Comparison of ENCODE assay signal across 2 cellular contexts in the genomic region with DNA sequence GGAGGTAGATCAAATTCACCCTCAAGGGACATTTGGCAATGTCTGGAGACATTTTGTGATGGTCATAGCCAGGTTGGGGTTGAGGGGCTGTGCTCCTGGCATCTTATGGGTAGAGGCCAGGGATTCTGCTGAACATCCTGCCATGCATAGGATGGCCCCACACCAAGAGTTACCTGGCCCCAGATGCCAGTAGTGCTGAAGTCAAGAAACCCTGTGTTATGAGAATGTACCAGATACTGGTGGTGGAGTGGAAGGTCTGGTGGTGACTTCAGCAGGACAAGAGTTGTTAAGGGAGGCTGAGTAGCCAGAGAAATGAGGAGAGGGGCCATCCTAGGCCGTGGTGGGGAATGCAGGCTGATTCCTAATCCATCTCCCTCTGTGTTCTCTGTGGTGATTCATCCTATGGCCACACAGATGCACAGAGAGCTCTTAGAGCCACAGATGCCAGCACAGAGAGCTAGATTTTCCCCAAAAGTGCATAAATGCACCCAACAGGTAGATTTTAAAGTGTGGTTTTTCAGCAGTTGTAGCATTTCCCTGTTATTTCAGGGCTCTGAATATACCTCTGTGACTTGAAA.
TF ChIP-seq lines count a peak whose summit lies in the region.

No MANE protein-coding gene starts in this region.

TF ChIP-seq in GM23338, 12 proteins besides CTCF, POLR2A, EP300 and RAD21 (continues in another document):
- TF ChIP-seq, protein P1, sequence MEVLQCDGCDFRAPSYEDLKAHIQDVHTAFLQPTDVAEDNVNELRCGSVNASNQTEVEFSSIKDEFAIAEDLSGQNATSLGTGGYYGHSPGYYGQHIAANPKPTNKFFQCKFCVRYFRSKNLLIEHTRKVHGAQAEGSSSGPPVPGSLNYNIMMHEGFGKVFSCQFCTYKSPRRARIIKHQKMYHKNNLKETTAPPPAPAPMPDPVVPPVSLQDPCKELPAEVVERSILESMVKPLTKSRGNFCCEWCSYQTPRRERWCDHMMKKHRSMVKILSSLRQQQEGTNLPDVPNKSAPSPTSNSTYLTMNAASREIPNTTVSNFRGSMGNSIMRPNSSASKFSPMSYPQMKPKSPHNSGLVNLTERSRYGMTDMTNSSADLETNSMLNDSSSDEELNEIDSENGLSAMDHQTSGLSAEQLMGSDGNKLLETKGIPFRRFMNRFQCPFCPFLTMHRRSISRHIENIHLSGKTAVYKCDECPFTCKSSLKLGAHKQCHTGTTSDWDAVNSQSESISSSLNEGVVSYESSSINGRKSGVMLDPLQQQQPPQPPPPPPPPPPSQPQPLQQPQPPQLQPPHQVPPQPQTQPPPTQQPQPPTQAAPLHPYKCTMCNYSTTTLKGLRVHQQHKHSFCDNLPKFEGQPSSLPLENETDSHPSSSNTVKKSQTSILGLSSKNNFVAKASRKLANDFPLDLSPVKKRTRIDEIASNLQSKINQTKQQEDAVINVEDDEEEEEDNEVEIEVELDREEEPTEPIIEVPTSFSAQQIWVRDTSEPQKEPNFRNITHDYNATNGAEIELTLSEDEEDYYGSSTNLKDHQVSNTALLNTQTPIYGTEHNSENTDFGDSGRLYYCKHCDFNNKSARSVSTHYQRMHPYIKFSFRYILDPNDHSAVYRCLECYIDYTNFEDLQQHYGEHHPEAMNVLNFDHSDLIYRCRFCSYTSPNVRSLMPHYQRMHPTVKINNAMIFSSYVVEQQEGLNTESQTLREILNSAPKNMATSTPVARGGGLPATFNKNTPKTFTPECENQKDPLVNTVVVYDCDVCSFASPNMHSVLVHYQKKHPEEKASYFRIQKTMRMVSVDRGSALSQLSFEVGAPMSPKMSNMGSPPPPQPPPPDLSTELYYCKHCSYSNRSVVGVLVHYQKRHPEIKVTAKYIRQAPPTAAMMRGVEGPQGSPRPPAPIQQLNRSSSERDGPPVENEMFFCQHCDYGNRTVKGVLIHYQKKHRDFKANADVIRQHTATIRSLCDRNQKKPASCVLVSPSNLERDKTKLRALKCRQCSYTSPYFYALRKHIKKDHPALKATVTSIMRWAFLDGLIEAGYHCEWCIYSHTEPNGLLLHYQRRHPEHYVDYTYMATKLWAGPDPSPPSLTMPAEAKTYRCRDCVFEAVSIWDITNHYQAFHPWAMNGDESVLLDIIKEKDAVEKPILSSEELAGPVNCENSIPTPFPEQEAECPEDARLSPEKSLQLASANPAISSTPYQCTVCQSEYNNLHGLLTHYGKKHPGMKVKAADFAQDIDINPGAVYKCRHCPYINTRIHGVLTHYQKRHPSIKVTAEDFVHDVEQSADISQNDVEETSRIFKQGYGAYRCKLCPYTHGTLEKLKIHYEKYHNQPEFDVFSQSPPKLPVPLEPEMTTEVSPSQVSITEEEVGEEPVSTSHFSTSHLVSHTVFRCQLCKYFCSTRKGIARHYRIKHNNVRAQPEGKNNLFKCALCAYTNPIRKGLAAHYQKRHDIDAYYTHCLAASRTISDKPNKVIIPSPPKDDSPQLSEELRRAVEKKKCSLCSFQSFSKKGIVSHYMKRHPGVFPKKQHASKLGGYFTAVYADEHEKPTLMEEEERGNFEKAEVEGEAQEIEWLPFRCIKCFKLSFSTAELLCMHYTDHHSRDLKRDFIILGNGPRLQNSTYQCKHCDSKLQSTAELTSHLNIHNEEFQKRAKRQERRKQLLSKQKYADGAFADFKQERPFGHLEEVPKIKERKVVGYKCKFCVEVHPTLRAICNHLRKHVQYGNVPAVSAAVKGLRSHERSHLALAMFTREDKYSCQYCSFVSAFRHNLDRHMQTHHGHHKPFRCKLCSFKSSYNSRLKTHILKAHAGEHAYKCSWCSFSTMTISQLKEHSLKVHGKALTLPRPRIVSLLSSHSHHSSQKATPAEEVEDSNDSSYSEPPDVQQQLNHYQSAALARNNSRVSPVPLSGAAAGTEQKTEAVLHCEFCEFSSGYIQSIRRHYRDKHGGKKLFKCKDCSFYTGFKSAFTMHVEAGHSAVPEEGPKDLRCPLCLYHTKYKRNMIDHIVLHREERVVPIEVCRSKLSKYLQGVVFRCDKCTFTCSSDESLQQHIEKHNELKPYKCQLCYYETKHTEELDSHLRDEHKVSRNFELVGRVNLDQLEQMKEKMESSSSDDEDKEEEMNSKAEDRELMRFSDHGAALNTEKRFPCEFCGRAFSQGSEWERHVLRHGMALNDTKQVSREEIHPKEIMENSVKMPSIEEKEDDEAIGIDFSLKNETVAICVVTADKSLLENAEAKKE (CRISPR knock-in tag; IDR thresholded peaks at IDR 0.05), result no peak
- TF ChIP-seq, protein P2, sequence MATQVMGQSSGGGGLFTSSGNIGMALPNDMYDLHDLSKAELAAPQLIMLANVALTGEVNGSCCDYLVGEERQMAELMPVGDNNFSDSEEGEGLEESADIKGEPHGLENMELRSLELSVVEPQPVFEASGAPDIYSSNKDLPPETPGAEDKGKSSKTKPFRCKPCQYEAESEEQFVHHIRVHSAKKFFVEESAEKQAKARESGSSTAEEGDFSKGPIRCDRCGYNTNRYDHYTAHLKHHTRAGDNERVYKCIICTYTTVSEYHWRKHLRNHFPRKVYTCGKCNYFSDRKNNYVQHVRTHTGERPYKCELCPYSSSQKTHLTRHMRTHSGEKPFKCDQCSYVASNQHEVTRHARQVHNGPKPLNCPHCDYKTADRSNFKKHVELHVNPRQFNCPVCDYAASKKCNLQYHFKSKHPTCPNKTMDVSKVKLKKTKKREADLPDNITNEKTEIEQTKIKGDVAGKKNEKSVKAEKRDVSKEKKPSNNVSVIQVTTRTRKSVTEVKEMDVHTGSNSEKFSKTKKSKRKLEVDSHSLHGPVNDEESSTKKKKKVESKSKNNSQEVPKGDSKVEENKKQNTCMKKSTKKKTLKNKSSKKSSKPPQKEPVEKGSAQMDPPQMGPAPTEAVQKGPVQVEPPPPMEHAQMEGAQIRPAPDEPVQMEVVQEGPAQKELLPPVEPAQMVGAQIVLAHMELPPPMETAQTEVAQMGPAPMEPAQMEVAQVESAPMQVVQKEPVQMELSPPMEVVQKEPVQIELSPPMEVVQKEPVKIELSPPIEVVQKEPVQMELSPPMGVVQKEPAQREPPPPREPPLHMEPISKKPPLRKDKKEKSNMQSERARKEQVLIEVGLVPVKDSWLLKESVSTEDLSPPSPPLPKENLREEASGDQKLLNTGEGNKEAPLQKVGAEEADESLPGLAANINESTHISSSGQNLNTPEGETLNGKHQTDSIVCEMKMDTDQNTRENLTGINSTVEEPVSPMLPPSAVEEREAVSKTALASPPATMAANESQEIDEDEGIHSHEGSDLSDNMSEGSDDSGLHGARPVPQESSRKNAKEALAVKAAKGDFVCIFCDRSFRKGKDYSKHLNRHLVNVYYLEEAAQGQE (IDR thresholded peaks at IDR 0.05; ENCODE audit: unreplicated experiment), result no peak
- TF ChIP-seq POLR2AphosphoS5 (IDR thresholded peaks at IDR 0.05; ENCODE audit: low read depth), result no peak
- no peak for TF ChIP-seq EZH2 (IDR thresholded peaks at IDR 0.05; ENCODE audit: low read depth, unreplicated experiment)
- TF ChIP-seq CREB1 (CRISPR knock-in tag; IDR thresholded peaks at IDR 0.05; ENCODE audit: low read depth), result no peak
- TF ChIP-seq STAT1 (IDR thresholded peaks at IDR 0.05; ENCODE audit: unreplicated experiment), result no peak
- TF ChIP-seq ZNF114 (CRISPR knock-in tag; IDR thresholded peaks at IDR 0.05), result no peak
- TF ChIP-seq JUNB (IDR thresholded peaks at IDR 0.05; ENCODE audit: unreplicated experiment), result no peak
- TF ChIP-seq ZNF331 (CRISPR knock-in tag; IDR thresholded peaks at IDR 0.05; ENCODE audit: low read depth), result no peak

TF ChIP-seq in GM12878, 131 proteins besides CTCF, POLR2A, EP300 and RAD21:
- TF ChIP-seq YY1 (IDR thresholded peaks at IDR 0.05; ENCODE audit: low read depth, low read length) (no peak), NR2F1 (conservative IDR thresholded peaks at IDR 0.05) (no peak), NFYA (IDR thresholded peaks at IDR 0.05; ENCODE audit: borderline replicate concordance, low read depth, low read length) (no peak), PML (IDR thresholded peaks at IDR 0.05; ENCODE audit: low read length) (no peak), POLR2AphosphoS2 (IDR thresholded peaks at IDR 0.05; ENCODE audit: low read depth, low read length) (no peak), STAT1 (conservative IDR thresholded peaks at IDR 0.05) (no peak), ZZZ3 (IDR thresholded peaks at IDR 0.05; ENCODE audit: control insufficient read depth, insufficient read length, low read depth) (no peak), RAD51 (IDR thresholded peaks at IDR 0.05) (no peak), CBFB (IDR thresholded peaks at IDR 0.05; ENCODE audit: low read depth) (no peak), POU2F2 (IDR thresholded peaks at IDR 0.05; ENCODE audit: borderline replicate concordance, low read depth, low read length) (no peak), ASH2L (IDR thresholded peaks at IDR 0.05; ENCODE audit: borderline replicate concordance, low read depth) (no peak), MEF2A (IDR thresholded peaks at IDR 0.05; ENCODE audit: insufficient read depth, low read depth, low read length) (no peak), SREBF1 (IDR thresholded peaks at IDR 0.05; ENCODE audit: low read length) (no peak), RB1 (IDR thresholded peaks at IDR 0.05; ENCODE audit: borderline replicate concordance) (no peak), ETV6 (conservative IDR thresholded peaks at IDR 0.05 in 1 of 2, IDR thresholded peaks at IDR 0.05 in 1 of 2; ENCODE audit: borderline replicate concordance in 1 of 2, low read depth in 1 of 2) (no peak)
- TF ChIP-seq, protein P3, sequence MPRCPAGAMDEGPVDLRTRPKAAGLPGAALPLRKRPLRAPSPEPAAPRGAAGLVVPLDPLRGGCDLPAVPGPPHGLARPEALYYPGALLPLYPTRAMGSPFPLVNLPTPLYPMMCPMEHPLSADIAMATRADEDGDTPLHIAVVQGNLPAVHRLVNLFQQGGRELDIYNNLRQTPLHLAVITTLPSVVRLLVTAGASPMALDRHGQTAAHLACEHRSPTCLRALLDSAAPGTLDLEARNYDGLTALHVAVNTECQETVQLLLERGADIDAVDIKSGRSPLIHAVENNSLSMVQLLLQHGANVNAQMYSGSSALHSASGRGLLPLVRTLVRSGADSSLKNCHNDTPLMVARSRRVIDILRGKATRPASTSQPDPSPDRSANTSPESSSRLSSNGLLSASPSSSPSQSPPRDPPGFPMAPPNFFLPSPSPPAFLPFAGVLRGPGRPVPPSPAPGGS (IDR thresholded peaks at IDR 0.05; ENCODE audit: borderline replicate concordance, insufficient read depth, low read depth, low read length, poor library complexity, severe bottlenecking), result no peak
- TF ChIP-seq, protein P4, sequence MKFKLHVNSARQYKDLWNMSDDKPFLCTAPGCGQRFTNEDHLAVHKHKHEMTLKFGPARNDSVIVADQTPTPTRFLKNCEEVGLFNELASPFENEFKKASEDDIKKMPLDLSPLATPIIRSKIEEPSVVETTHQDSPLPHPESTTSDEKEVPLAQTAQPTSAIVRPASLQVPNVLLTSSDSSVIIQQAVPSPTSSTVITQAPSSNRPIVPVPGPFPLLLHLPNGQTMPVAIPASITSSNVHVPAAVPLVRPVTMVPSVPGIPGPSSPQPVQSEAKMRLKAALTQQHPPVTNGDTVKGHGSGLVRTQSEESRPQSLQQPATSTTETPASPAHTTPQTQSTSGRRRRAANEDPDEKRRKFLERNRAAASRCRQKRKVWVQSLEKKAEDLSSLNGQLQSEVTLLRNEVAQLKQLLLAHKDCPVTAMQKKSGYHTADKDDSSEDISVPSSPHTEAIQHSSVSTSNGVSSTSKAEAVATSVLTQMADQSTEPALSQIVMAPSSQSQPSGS (IDR thresholded peaks at IDR 0.05; ENCODE audit: low read length), result no peak
- TF ChIP-seq, protein P5, sequence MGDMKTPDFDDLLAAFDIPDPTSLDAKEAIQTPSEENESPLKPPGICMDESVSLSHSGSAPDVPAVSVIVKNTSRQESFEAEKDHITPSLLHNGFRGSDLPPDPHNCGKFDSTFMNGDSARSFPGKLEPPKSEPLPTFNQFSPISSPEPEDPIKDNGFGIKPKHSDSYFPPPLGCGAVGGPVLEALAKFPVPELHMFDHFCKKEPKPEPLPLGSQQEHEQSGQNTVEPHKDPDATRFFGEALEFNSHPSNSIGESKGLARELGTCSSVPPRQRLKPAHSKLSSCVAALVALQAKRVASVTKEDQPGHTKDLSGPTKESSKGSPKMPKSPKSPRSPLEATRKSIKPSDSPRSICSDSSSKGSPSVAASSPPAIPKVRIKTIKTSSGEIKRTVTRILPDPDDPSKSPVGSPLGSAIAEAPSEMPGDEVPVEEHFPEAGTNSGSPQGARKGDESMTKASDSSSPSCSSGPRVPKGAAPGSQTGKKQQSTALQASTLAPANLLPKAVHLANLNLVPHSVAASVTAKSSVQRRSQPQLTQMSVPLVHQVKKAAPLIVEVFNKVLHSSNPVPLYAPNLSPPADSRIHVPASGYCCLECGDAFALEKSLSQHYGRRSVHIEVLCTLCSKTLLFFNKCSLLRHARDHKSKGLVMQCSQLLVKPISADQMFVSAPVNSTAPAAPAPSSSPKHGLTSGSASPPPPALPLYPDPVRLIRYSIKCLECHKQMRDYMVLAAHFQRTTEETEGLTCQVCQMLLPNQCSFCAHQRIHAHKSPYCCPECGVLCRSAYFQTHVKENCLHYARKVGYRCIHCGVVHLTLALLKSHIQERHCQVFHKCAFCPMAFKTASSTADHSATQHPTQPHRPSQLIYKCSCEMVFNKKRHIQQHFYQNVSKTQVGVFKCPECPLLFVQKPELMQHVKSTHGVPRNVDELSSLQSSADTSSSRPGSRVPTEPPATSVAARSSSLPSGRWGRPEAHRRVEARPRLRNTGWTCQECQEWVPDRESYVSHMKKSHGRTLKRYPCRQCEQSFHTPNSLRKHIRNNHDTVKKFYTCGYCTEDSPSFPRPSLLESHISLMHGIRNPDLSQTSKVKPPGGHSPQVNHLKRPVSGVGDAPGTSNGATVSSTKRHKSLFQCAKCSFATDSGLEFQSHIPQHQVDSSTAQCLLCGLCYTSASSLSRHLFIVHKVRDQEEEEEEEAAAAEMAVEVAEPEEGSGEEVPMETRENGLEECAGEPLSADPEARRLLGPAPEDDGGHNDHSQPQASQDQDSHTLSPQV (IDR thresholded peaks at IDR 0.05), result no peak
- TF ChIP-seq, protein P6, sequence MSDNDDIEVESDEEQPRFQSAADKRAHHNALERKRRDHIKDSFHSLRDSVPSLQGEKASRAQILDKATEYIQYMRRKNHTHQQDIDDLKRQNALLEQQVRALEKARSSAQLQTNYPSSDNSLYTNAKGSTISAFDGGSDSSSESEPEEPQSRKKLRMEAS (IDR thresholded peaks at IDR 0.05; ENCODE audit: low read depth, low read length), result no peak
